24 cellular contexts compared by ENCODE assay signal in the genomic region with DNA sequence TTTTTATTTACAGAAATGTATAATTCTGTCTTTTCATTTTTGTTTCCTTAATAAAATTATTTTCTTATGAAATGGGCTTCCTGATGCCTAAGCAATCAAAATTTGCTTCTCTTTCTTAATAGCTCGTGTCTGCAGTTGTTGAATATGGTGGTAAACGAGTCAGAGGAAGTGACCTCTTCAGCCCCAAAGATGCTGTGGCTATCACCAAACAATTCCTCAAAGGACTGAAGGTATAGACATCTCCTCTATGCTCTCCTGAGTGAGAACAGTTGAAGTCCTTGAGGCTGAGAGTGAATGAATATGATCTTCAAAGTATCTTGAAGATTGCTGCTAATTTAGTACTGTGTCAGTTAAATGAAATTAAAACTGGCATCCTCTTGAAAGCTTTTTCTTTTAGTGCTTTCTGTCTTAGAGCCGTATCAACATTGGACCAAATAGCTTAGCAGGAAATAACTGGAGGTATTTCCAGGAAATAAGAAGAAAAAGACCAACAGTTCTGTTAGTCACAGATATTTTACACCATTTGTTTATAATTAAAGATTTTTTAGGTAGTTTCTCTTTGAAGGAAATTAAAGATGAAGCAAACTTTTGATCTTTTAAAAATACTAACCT. TPM values are rescaled to one million over a fixed set of nuclear protein-coding genes. Genes with fewer than 3 reads are reported as not detected.
A peak's percentile ranks its signal among the peaks of the same experiment; 100 is the strongest.
DNase-seq lines count a peak whose midpoint lies in the region; ATAC-seq and TF ChIP-seq lines count a peak whose summit lies in the region.
"Had no signal": no experiment of that assay in that cellular context is flagged by ENCODE, and none has a peak within 500 bp of the region (broad histone marks: within the 10 kb centered on the region; RNA-seq: fewer than 3 reads in every experiment).

No MANE protein-coding gene starts in this region.

- H3K36me3 ChIP-seq in HAP-1 (replicated peaks): peaks cover 32% of the 10 kb centered on the region

- no peak overlapping the region for H3K4me3 ChIP-seq in HAP-1
- H3K4me3 ChIP-seq: coronary artery, esophagus squamous epithelium, upper lobe of left lung had no signal

- DNase-seq in activated CD4-positive, CD25-positive, alpha-beta regulatory T cell treated with anti-CD3 and anti-CD28 coated beads, Interleukin-2, amount 50 U/mL, for 72 hours: no peak
- no peak for DNase-seq in natural killer cell treated with Interleukin-12 subunit alpha and Interleukin-12 subunit beta and Interleukin-15 and Interleukin-18, amount 100 ng/mL, for 72 hours (ENCODE audit: low spot score)
- DNase-seq in natural killer cell (no peak), amniotic stem cell (lab: John Stamatoyannopoulos, UW) (no peak), HAP-1 (ENCODE audit: low spot score in 2 of 2) (no peak)
- no peak for DNase-seq in T-helper 2 cell treated with Interferon-gamma antibody and Interleukin-4, amounts not matched to agents 5 μg/mL and 100 μg/mL, for 36 hours (ENCODE audit: low spot score)
- DNase-seq in stimulated activated effector memory CD8-positive, alpha-beta T cell treated with anti-CD3 and anti-CD28 coated beads, Interleukin-12 subunit alpha, Interleukin-12 subunit beta, amount 100 ng/mL, for 72 hours (ENCODE audit: low spot score in 2 of 2): no peak
- DNase-seq: activated B cell treated with CpG ODN at 0.5 μM for 24 hours; activated effector memory CD4-positive, alpha-beta T cell treated with anti-CD3 and anti-CD28 coated beads, Interleukin-2, amount 50 U/mL, for 16 hours; AML-193; esophagus squamous epithelium; NCI-H1105; NCI-H2029; NCI-H2227 treated with DMSO at 0.1 percent for 48 hours; NCI-H748 treated with DMSO at 0.1 percent for 48 hours; RPMI8226; small intestine; stimulated activated CD4-positive, alpha-beta T cell treated with anti-CD3 and anti-CD28 coated beads, Interleukin-1b, Interleukin-23, amount 100 ng/mL, for 48 hours; substantia nigra; T1000 had no signal

- intact Hi-C loops in natural killer cell (cut with micrococcal nuclease): no loop called here

- no peaks in the 10 kb centered on the region for H3K9me3 Mint-ChIP-seq in natural killer cell treated with Interleukin-12 subunit alpha and Interleukin-12 subunit beta and Interleukin-15 and Interleukin-18, amount 100 ng/mL, for 72 hours
- H3K9me3 Mint-ChIP-seq in natural killer cell: no peaks in the 10 kb centered on the region
- H3K9me3 Mint-ChIP-seq in T-helper 2 cell treated with Interferon-gamma antibody and Interleukin-4, amounts not matched to agents 5 μg/mL and 100 μg/mL, for 36 hours: no peaks in the 10 kb centered on the region
- no peaks in the 10 kb centered on the region for H3K9me3 Mint-ChIP-seq in stimulated activated effector memory CD8-positive, alpha-beta T cell treated with anti-CD3 and anti-CD28 coated beads, Interleukin-12 subunit alpha, Interleukin-12 subunit beta, amount 100 ng/mL, for 72 hours
- H3K9me3 Mint-ChIP-seq: activated B cell treated with CpG ODN at 0.5 μM for 24 hours had no signal

- H3K27ac Mint-ChIP-seq in natural killer cell treated with Interleukin-12 subunit alpha and Interleukin-12 subunit beta and Interleukin-15 and Interleukin-18, amount 100 ng/mL, for 72 hours: peak overlapping the region in 1 of 2 donors; percentile 38
- H3K27ac Mint-ChIP-seq in natural killer cell: peak overlapping the region in 1 of 2 donors; percentile 63
- peak overlapping the region; percentile 74 for H3K27ac Mint-ChIP-seq in T-helper 2 cell treated with Interferon-gamma antibody and Interleukin-4, amounts not matched to agents 5 μg/mL and 100 μg/mL, for 36 hours
- H3K27ac Mint-ChIP-seq in stimulated activated effector memory CD8-positive, alpha-beta T cell treated with anti-CD3 and anti-CD28 coated beads, Interleukin-12 subunit alpha, Interleukin-12 subunit beta, amount 100 ng/mL, for 72 hours: no peak overlapping the region
- H3K27ac Mint-ChIP-seq: activated B cell treated with CpG ODN at 0.5 μM for 24 hours had no signal

- H3K36me3 Mint-ChIP-seq in natural killer cell treated with Interleukin-12 subunit alpha and Interleukin-12 subunit beta and Interleukin-15 and Interleukin-18, amount 100 ng/mL, for 72 hours: no peaks in the 10 kb centered on the region
- no peaks in the 10 kb centered on the region for H3K36me3 Mint-ChIP-seq in natural killer cell
- peaks cover 33% of the 10 kb centered on the region for H3K36me3 Mint-ChIP-seq in T-helper 2 cell treated with Interferon-gamma antibody and Interleukin-4, amounts not matched to agents 5 μg/mL and 100 μg/mL, for 36 hours (ENCODE audit: low read depth)
- H3K36me3 Mint-ChIP-seq in stimulated activated effector memory CD8-positive, alpha-beta T cell treated with anti-CD3 and anti-CD28 coated beads, Interleukin-12 subunit alpha, Interleukin-12 subunit beta, amount 100 ng/mL, for 72 hours: peaks cover 33% of the 10 kb centered on the region

- H3K4me3 Mint-ChIP-seq in natural killer cell treated with Interleukin-12 subunit alpha and Interleukin-12 subunit beta and Interleukin-15 and Interleukin-18, amount 100 ng/mL, for 72 hours: peak overlapping the region; percentile 44
- no peak overlapping the region for H3K4me3 Mint-ChIP-seq in natural killer cell
- H3K4me3 Mint-ChIP-seq in T-helper 2 cell treated with Interferon-gamma antibody and Interleukin-4, amounts not matched to agents 5 μg/mL and 100 μg/mL, for 36 hours: peak overlapping the region; percentile 68
- no peak overlapping the region for H3K4me3 Mint-ChIP-seq in stimulated activated effector memory CD8-positive, alpha-beta T cell treated with anti-CD3 and anti-CD28 coated beads, Interleukin-12 subunit alpha, Interleukin-12 subunit beta, amount 100 ng/mL, for 72 hours
- H3K4me3 Mint-ChIP-seq: activated B cell treated with CpG ODN at 0.5 μM for 24 hours had no signal

- no peaks in the 10 kb centered on the region for H3K9me3 ChIP-seq in HAP-1
- H3K9me3 ChIP-seq: esophagus squamous epithelium, upper lobe of left lung had no signal

- peaks cover 0 to 13% of the 10 kb centered on the region in 2 donors for H3K4me1 Mint-ChIP-seq in natural killer cell treated with Interleukin-12 subunit alpha and Interleukin-12 subunit beta and Interleukin-15 and Interleukin-18, amount 100 ng/mL, for 72 hours (ENCODE audit: low read depth in 2 of 2)
- peaks cover 4 to 15% of the 10 kb centered on the region in 2 donors for H3K4me1 Mint-ChIP-seq in natural killer cell
- H3K4me1 Mint-ChIP-seq in T-helper 2 cell treated with Interferon-gamma antibody and Interleukin-4, amounts not matched to agents 5 μg/mL and 100 μg/mL, for 36 hours (ENCODE audit: low read depth): peaks cover 38% of the 10 kb centered on the region
- H3K4me1 Mint-ChIP-seq in stimulated activated effector memory CD8-positive, alpha-beta T cell treated with anti-CD3 and anti-CD28 coated beads, Interleukin-12 subunit alpha, Interleukin-12 subunit beta, amount 100 ng/mL, for 72 hours: no peaks in the 10 kb centered on the region

- peak; percentile 25 to 33 for ATAC-seq in activated CD4-positive, CD25-positive, alpha-beta regulatory T cell treated with anti-CD3 and anti-CD28 coated beads, Interleukin-2, amount 50 U/mL, for 24 hours
- no peak for ATAC-seq in natural killer cell treated with Interleukin-12 subunit alpha and Interleukin-12 subunit beta and Interleukin-15 and Interleukin-18, amount 100 ng/mL, for 72 hours
- ATAC-seq in natural killer cell: no peak
- ATAC-seq in stimulated activated effector memory CD8-positive, alpha-beta T cell treated with anti-CD3 and anti-CD28 coated beads, Interleukin-12 subunit alpha, Interleukin-12 subunit beta, amount 100 ng/mL, for 72 hours: peak; percentile 19
- ATAC-seq: left lobe of liver had no signal

- H3K27me3 Mint-ChIP-seq in natural killer cell treated with Interleukin-12 subunit alpha and Interleukin-12 subunit beta and Interleukin-15 and Interleukin-18, amount 100 ng/mL, for 72 hours: no peaks in the 10 kb centered on the region
- no peaks in the 10 kb centered on the region for H3K27me3 Mint-ChIP-seq in natural killer cell (ENCODE audit: low read depth in 2 of 2)
- H3K27me3 Mint-ChIP-seq in T-helper 2 cell treated with Interferon-gamma antibody and Interleukin-4, amounts not matched to agents 5 μg/mL and 100 μg/mL, for 36 hours (ENCODE audit: low read depth): no peaks in the 10 kb centered on the region
- H3K27me3 Mint-ChIP-seq: activated B cell treated with CpG ODN at 0.5 μM for 24 hours had no signal

- TF ChIP-seq CTCF in natural killer cell (IDR thresholded peaks at IDR 0.05): no peak

- H3K27me3 ChIP-seq in HAP-1 (ENCODE audit: low read depth): no peaks in the 10 kb centered on the region
- H3K27me3 ChIP-seq: esophagus squamous epithelium, upper lobe of left lung had no signal

- in situ Hi-C loops in HAP-1 (cut with MboI; ENCODE audit: low sequenced_read_pairs): no loop called here

- H3K4me1 ChIP-seq in HAP-1: no peaks in the 10 kb centered on the region
- H3K4me1 ChIP-seq: esophagus squamous epithelium, upper lobe of left lung had no signal

RNA-seq across cellular contexts. Expression of gene VPS45, which starts 24.7 kb away (rescaled TPM):
- 10 to 100 TPM; 34.1 to 40.4 TPM for total RNA-seq in natural killer cell treated with Interleukin-12 subunit alpha and Interleukin-12 subunit beta and Interleukin-15 and Interleukin-18, amount 100 ng/mL, for 72 hours
- 10 to 100 TPM; 28.8 to 41.1 (median 33.0) TPM for total RNA-seq in natural killer cell

RNA-seq across cellular contexts. Expression of gene PLEKHO1, which starts 57.4 kb away (rescaled TPM):
- 10 to 100 TPM; 40.9 to 65.2 TPM for total RNA-seq in natural killer cell treated with Interleukin-12 subunit alpha and Interleukin-12 subunit beta and Interleukin-15 and Interleukin-18, amount 100 ng/mL, for 72 hours
- total RNA-seq in natural killer cell: 10 to 100 TPM; 53.3 to 73.8 (median 64.6) TPM

Comparison
In these comparisons a context has a peak if more than half of its experiments do, and no peak if none do; other contexts are left out.
1. H3K4me3 Mint-ChIP-seq: peak in natural killer cell treated with Interleukin-12 subunit alpha and Interleukin-12 subunit beta and Interleukin-15 and Interleukin-18, amount 100 ng/mL, for 72 hours (single experiment) and T-helper 2 cell treated with Interferon-gamma antibody and Interleukin-4, amounts not matched to agents 5 μg/mL and 100 μg/mL, for 36 hours (single experiment); none in natural killer cell (single experiment) and stimulated activated effector memory CD8-positive, alpha-beta T cell treated with anti-CD3 and anti-CD28 coated beads, Interleukin-12 subunit alpha, Interleukin-12 subunit beta, amount 100 ng/mL, for 72 hours (single experiment).
2. ATAC-seq: peak in activated CD4-positive, CD25-positive, alpha-beta regulatory T cell treated with anti-CD3 and anti-CD28 coated beads, Interleukin-2, amount 50 U/mL, for 24 hours (2 of 2) and stimulated activated effector memory CD8-positive, alpha-beta T cell treated with anti-CD3 and anti-CD28 coated beads, Interleukin-12 subunit alpha, Interleukin-12 subunit beta, amount 100 ng/mL, for 72 hours (single experiment); none in natural killer cell treated with Interleukin-12 subunit alpha and Interleukin-12 subunit beta and Interleukin-15 and Interleukin-18, amount 100 ng/mL, for 72 hours (0 of 2) and natural killer cell (0 of 3).